ENCODE assay signal across 17 cellular contexts in genomic region chr10:95337354-95337753, GRCh38.
"Had no signal": no experiment of that assay in that cellular context is flagged by ENCODE, and none has a peak within 500 bp of the region (broad histone marks: within the 10 kb centered on the region; RNA-seq: fewer than 3 reads in every experiment).

No MANE protein-coding gene starts in this region.

- DNase-seq: activated CD8-positive, alpha-beta memory T cell treated with anti-CD3 and anti-CD28 coated beads for 24 hours; activated CD8-positive, alpha-beta memory T cell treated with anti-CD3 and anti-CD28 coated beads, Interleukin-2, amount 50 U/mL, for 4 hours; activated T-cell treated with anti-CD3 and anti-CD28 coated beads, Interleukin-2, amount 50 U/mL, for 24 hours; aorta; brain microvascular endothelial cell; dorsolateral prefrontal cortex; effector memory CD8-positive, alpha-beta T cell; esophagus squamous epithelium; immature natural killer cell; kidney glomerular epithelial cell; stimulated activated CD4-positive, alpha-beta T cell treated with anti-CD3 and anti-CD28 coated beads, Interleukin-4, amount 100 ng/mL, for 1 hour; stimulated activated naive CD4-positive, alpha-beta T cell; T-helper 9 cell; trophoblast cell had no signal

- H2AFZ ChIP-seq: hepatocyte, parathyroid adenoma had no signal

- H3K9ac ChIP-seq: parathyroid adenoma had no signal

- H3K27ac ChIP-seq: brain microvascular endothelial cell, hepatocyte, parathyroid adenoma had no signal

- H3K4me1 ChIP-seq: parathyroid adenoma had no signal

- H3K4me3 ChIP-seq: dorsolateral prefrontal cortex, esophagus squamous epithelium, hepatocyte, vagina had no signal

- H3K4me2 ChIP-seq: hepatocyte had no signal

- H3K27me3 ChIP-seq: brain microvascular endothelial cell, dorsolateral prefrontal cortex, esophagus squamous epithelium, hepatocyte, vagina had no signal

- H3K9me3 ChIP-seq: esophagus squamous epithelium, vagina had no signal

- H3K36me3 ChIP-seq: brain microvascular endothelial cell, vagina had no signal
